In genomic region chr15:61731081-61731480, GRCh38 we compare ENCODE assay signal across 25 cellular contexts.
"Had no signal": no experiment of that assay in that cellular context is flagged by ENCODE, and none has a peak within 500 bp of the region (broad histone marks: within the 10 kb centered on the region; RNA-seq: fewer than 3 reads in every experiment).

No MANE protein-coding gene starts in this region.

- H3K27ac ChIP-seq: ascending aorta, body of pancreas, KMS-11, Peyer's patch, RWPE1, SJSA1 had no signal

- H3K4me1 ChIP-seq: ascending aorta, body of pancreas, Peyer's patch, SJSA1 had no signal

- H3K27me3 ChIP-seq: ascending aorta, body of pancreas, MG63, Peyer's patch had no signal

- DNase-seq: activated CD4-positive, alpha-beta T cell treated with anti-CD3 and anti-CD28 coated beads for 1 hour; activated CD4-positive, alpha-beta T cell treated with anti-CD3 and anti-CD28 coated beads, Interleukin-2, amount 10 ng/mL, durations not matched to agents 24 days and 14 days; activated CD4-positive, alpha-beta T cell treated with anti-CD3 and anti-CD28 coated beads, Interleukin-2, amount 50 U/mL, for 48 hours; activated CD8-positive, alpha-beta memory T cell treated with anti-CD3 and anti-CD28 coated beads, Interleukin-2, amount 10 ng/mL, durations not matched to agents 7 days and 5 days; activated effector memory CD4-positive, alpha-beta T cell treated with Interleukin-2 at 50 U/mL for 16 hours; activated naive CD4-positive, alpha-beta T cell; activated T-cell treated with anti-CD3 and anti-CD28 coated beads, Interleukin-2, amount 50 U/mL, for 24 hours; amniotic stem cell; body of pancreas; MG63; NCI-H1105; NCI-H1436 treated with DMSO at 0.1 percent for 48 hours; NCI-H187; NCI-H2081; NCI-H446; NCI-H524; Peyer's patch; SHP77; T-helper 17 cell; T-helper 9 cell had no signal

- H3K36me3 ChIP-seq: ascending aorta, MG63, Peyer's patch, SJSA1 had no signal

- H3K4me3 ChIP-seq: ascending aorta, body of pancreas, MG63, Peyer's patch, SJSA1 had no signal

- ATAC-seq: activated CD8-positive, alpha-beta memory T cell treated with anti-CD3 and anti-CD28 coated beads, Interleukin-2, amount 10 ng/mL, durations not matched to agents 7 days and 5 days; body of pancreas; T-helper 17 cell; WTC11 had no signal

- H3K9me3 ChIP-seq: ascending aorta, body of pancreas, MG63, Peyer's patch, SJSA1 had no signal

- H3K9ac ChIP-seq: KMS-11 had no signal
